24 cellular contexts compared by ENCODE assay signal in genomic region chr14:29227631-29228030, GRCh38.
DNase-seq lines count a peak whose midpoint lies in the region; ATAC-seq, FAIRE-seq and TF ChIP-seq lines count a peak whose summit lies in the region.
"Had no signal": no experiment of that assay in that cellular context is flagged by ENCODE, and none has a peak within 500 bp of the region (broad histone marks: within the 10 kb centered on the region; RNA-seq: fewer than 3 reads in every experiment).

No MANE protein-coding gene starts in this region.

- no peaks in the 10 kb centered on the region for H3K9me3 ChIP-seq in left lung
- H3K9me3 ChIP-seq: HAP-1, right lobe of liver had no signal

- no peak overlapping the region for H3K27ac ChIP-seq in left lung
- H3K27ac ChIP-seq: C4-2B, KMS-11, parathyroid adenoma, right lobe of liver had no signal

- DNase-seq in AG08396 (ENCODE audit: low spot score) (peak; percentile 24), LHCN-M2 (ENCODE audit: low read depth) (peak; percentile 52), bronchial epithelial cell (ENCODE audit: low read depth) (peak; percentile 44), foreskin melanocyte (peak; percentile 4), H7 (no peak), NOMO-1 treated with dmso at 0.1 percent for 144 hours (lab: John Stamatoyannopoulos, UW; ENCODE audit: unreplicated experiment) (no peak), left lung (no peak)
- DNase-seq: activated CD4-positive, alpha-beta T cell treated with anti-CD3 and anti-CD28 coated beads for 36 hours; activated naive CD4-positive, alpha-beta T cell treated with anti-CD3 and anti-CD28 coated beads, Interleukin-2, amount 10 ng/mL, durations not matched to agents 7 days and 5 days; activated T-cell treated with anti-CD3 and anti-CD28 coated beads, Interleukin-2, amount 50 U/mL, for 4 hours; erythroblast; head of caudate nucleus; NCI-H187; NCI-H2227 treated with DMSO at 0.1 percent for 48 hours; OCI-M1; right lobe of liver; SHP77 treated with DMSO at 0.1 percent for 48 hours; trophoblast cell had no signal

- intact Hi-C loops in left lung (cut with DNase I): no loop called here

- no peaks in the 10 kb centered on the region for H3K27me3 ChIP-seq in bronchial epithelial cell (ENCODE audit: control insufficient read depth, insufficient read depth, low read length)
- H3K27me3 ChIP-seq in H7 (ENCODE audit: control insufficient read depth, insufficient read depth, low read length): no peaks in the 10 kb centered on the region
- H3K27me3 ChIP-seq in left lung: no peaks in the 10 kb centered on the region
- H3K27me3 ChIP-seq: right lobe of liver had no signal

- no peak for FAIRE-seq in bronchial epithelial cell (lab: Jason Lieb, UNC)

- H3K36me3 ChIP-seq in bronchial epithelial cell (ENCODE audit: control insufficient read depth, insufficient read depth, low read length) (no peaks in the 10 kb centered on the region), H7 (replicated peaks; ENCODE audit: control insufficient read depth, insufficient read depth, low read length) (no peaks in the 10 kb centered on the region), left lung (no peaks in the 10 kb centered on the region)
- H3K36me3 ChIP-seq: HAP-1, right lobe of liver had no signal

- no peaks in the 10 kb centered on the region for H3K4me1 ChIP-seq in left lung
- H3K4me1 ChIP-seq: HAP-1, parathyroid adenoma, right lobe of liver had no signal

- TF ChIP-seq CTCF in bronchial epithelial cell (IDR thresholded peaks at IDR 0.05; ENCODE audit: insufficient read depth, low read length, severe bottlenecking): no peak
- no peak for TF ChIP-seq CTCF in left lung (IDR thresholded peaks at IDR 0.05)

- no peak for ATAC-seq in GM21619 (IDR thresholded peaks at IDR 0.05; ENCODE audit: unreplicated experiment)
- no peak for ATAC-seq in left lung
- ATAC-seq: activated CD4-positive, alpha-beta T cell treated with anti-CD3 and anti-CD28 coated beads for 36 hours; activated T-cell treated with anti-CD3 and anti-CD28 coated beads, Interleukin-2, amount 50 U/mL, for 4 hours; natural killer cell treated with Interleukin-12 subunit alpha and Interleukin-12 subunit beta and Interleukin-15 and Interleukin-18, amount 100 ng/mL, for 72 hours; right lobe of liver had no signal

- H3K4me3 ChIP-seq in bronchial epithelial cell (ENCODE audit: low read depth, low read length) (no peak overlapping the region), H7 (ENCODE audit: insufficient read depth, low read depth, low read length) (no peak overlapping the region), left lung (no peak overlapping the region)
- H3K4me3 ChIP-seq: HAP-1, right lobe of liver had no signal

Comparison
In these comparisons a context has a peak if more than half of its experiments do, and no peak if none do; other contexts are left out.
1. DNase-seq: peak in AG08396 (single experiment), LHCN-M2 (single experiment), bronchial epithelial cell (single experiment) and foreskin melanocyte (single experiment); none in H7 (single experiment), NOMO-1 treated with dmso at 0.1 percent for 144 hours (single experiment) and left lung (0 of 2).